ENCODE assay signal across 7 cellular contexts in the genomic region with DNA sequence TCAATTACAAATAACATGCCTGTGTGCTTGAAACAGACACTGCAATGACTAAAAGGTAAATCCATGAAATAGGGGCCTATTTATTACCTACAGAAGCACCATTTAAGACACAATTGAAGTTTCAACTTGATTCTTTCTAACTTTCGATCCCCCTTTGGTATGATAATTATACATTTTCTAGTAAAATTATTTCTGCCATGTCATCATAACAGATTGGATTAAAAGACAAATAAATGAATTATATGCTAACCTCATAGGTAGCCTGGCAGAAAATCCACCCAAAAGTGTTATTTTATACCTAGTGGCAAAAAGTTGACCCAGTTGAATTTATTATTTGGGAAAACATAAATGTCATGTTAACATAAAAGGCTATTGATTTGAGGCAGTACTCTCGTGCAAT.
"Had no signal": no experiment of that assay in that cellular context is flagged by ENCODE, and none has a peak within 500 bp of the region (broad histone marks: within the 10 kb centered on the region; RNA-seq: fewer than 3 reads in every experiment).

No MANE protein-coding gene starts in this region.

- H3K27me3 Mint-ChIP-seq: IgD-negative memory B cell had no signal

- H3K4me2 ChIP-seq: KMS-11 had no signal

- H3K36me3 Mint-ChIP-seq: IgD-negative memory B cell had no signal

- H3K4me1 Mint-ChIP-seq: IgD-negative memory B cell had no signal

- FAIRE-seq: HTR-8/SVneo had no signal

- H3K27ac Mint-ChIP-seq: IgD-negative memory B cell had no signal

- DNase-seq: Karpas-422, KBM-7, KG1 had no signal

- H3K4me3 Mint-ChIP-seq: IgD-negative memory B cell had no signal

- H3K27ac ChIP-seq: HL-60, KMS-11 had no signal

- H3K9ac ChIP-seq: KMS-11 had no signal
